Comparison of ENCODE assay signal across 9 cellular contexts in the genomic region with DNA sequence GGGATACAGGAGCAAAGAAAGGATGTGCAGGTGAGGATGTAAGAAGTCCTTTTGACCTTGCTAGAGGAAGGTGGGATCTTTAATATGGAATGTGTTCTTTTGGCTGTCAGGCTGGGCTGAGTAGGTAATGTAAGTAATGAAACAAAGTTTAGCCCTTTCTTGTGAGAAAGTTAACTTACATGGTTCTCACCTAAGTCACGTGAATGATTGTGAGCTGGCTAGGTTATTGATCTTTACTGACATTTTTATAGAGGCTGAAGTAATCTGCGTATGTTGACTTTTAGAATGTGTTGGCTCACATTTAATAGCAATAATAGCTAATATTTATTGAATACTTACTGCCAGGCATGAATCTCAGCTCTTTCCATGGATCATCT. TPM values are rescaled to one million over a fixed set of nuclear protein-coding genes. Genes with fewer than 3 reads are reported as not detected.
DNase-seq lines count a peak whose midpoint lies in the region; ATAC-seq and TF ChIP-seq lines count a peak whose summit lies in the region.
"Had no signal": no experiment of that assay in that cellular context is flagged by ENCODE, and none has a peak within 500 bp of the region (broad histone marks: within the 10 kb centered on the region; RNA-seq: fewer than 3 reads in every experiment).

No MANE protein-coding gene starts in this region.

- H3K4me2 ChIP-seq in BLaER1 treated with 17β-estradiol and CSF1 and Interleukin-3, amounts not matched to agents 10 nM and 100 nM = peak overlapping the region; percentile 89 to 98 (median 94)
- H3K4me2 ChIP-seq in Karpas-422 (ENCODE audit: low read depth, low read length, poor library complexity, severe bottlenecking) = peak overlapping the region; percentile 94

- peaks cover 61 to 76% (median 66%) of the 10 kb centered on the region in 11 experiments for H4K20me1 ChIP-seq in BLaER1 treated with 17β-estradiol and CSF1 and Interleukin-3, amounts not matched to agents 10 nM and 100 nM
- peaks cover 57% of the 10 kb centered on the region for H4K20me1 ChIP-seq in Karpas-422 (ENCODE audit: insufficient read depth, low read depth, low read length)

- H3K4me1 ChIP-seq in BLaER1 treated with 17β-estradiol and CSF1 and Interleukin-3, amounts not matched to agents 10 nM and 100 nM = peaks cover 39 to 70% (median 51%) of the 10 kb centered on the region in 10 experiments
- H3K4me1 ChIP-seq in Karpas-422 (ENCODE audit: low read length) = peaks cover 85% of the 10 kb centered on the region
- peaks cover 0 to 8% of the 10 kb centered on the region in 2 donors for H3K4me1 ChIP-seq in uterus

- no peaks in the 10 kb centered on the region for H3K27me3 Mint-ChIP-seq in dendritic cell treated with granulocyte-macrophage colony-stimulating factor and Interleukin-4, amounts not matched to agents 40 ng/mL and 50 ng/mL, for 4 days
- no peaks in the 10 kb centered on the region for H3K27me3 Mint-ChIP-seq in nephron (ENCODE audit: low read depth)

- no peaks in the 10 kb centered on the region for H3K9me3 Mint-ChIP-seq in dendritic cell treated with granulocyte-macrophage colony-stimulating factor and Interleukin-4, amounts not matched to agents 40 ng/mL and 50 ng/mL, for 4 days
- no peaks in the 10 kb centered on the region for H3K9me3 Mint-ChIP-seq in nephron

- peaks cover 10 to 62% (median 54%) of the 10 kb centered on the region in 11 experiments; a peak in 21 of 22 replicates for H3K36me3 ChIP-seq in BLaER1 treated with 17β-estradiol and CSF1 and Interleukin-3, amounts not matched to agents 10 nM and 100 nM
- peaks cover 69% of the 10 kb centered on the region for H3K36me3 ChIP-seq in Karpas-422 (ENCODE audit: insufficient read depth, low read length)
- no peaks in the 10 kb centered on the region for H3K36me3 ChIP-seq in uterus

- intact Hi-C loops in dendritic cell treated with granulocyte-macrophage colony-stimulating factor and Interleukin-4, amounts not matched to agents 40 ng/mL and 50 ng/mL, for 4 days (cut with micrococcal nuclease) = loop anchor here (10.0 kb wide), 1 partner anchor 54 kb away; no protein-coding TSS in a partner anchor
- intact Hi-C loops in uterus (cut with DNase I; ENCODE audit: low total_unique reads) = no loop called here

- peaks cover 38% of the 10 kb centered on the region for H3K36me3 Mint-ChIP-seq in dendritic cell treated with granulocyte-macrophage colony-stimulating factor and Interleukin-4, amounts not matched to agents 40 ng/mL and 50 ng/mL, for 4 days (ENCODE audit: low read depth)
- H3K36me3 Mint-ChIP-seq in nephron (ENCODE audit: low read depth) = peaks cover 47% of the 10 kb centered on the region

- peak overlapping the region in 2 of 11 experiments; percentile 4 to 99; a peak in 2 of 22 replicates for H3K27ac ChIP-seq in BLaER1 treated with 17β-estradiol and CSF1 and Interleukin-3, amounts not matched to agents 10 nM and 100 nM
- peak overlapping the region; percentile 97 for H3K27ac ChIP-seq in Karpas-422 (ENCODE audit: low read length)
- H3K27ac ChIP-seq in uterus = no peak overlapping the region

- peak overlapping the region; percentile 98 to 100 (median 99); a peak in 21 of 22 replicates for H3K9ac ChIP-seq in BLaER1 treated with 17β-estradiol and CSF1 and Interleukin-3, amounts not matched to agents 10 nM and 100 nM
- H3K9ac ChIP-seq in Karpas-422 (ENCODE audit: low read length) = peak overlapping the region; percentile 92

- DNase-seq in Karpas-422 = no peak
- no peak for DNase-seq in uterus
- DNase-seq in mesenteric fat pad (ENCODE audit: low spot score) = no peak
- DNase-seq in stimulated activated CD4-positive, alpha-beta T cell treated with anti-CD3 and anti-CD28 coated beads, Interleukin-4, amount 100 ng/mL, for 1 hour = no peak
- DNase-seq: stimulated activated CD4-positive, alpha-beta T cell treated with anti-CD3 and anti-CD28 coated beads, Interleukin-12 subunit alpha, Interleukin-12 subunit beta, amount 100 ng/mL, for 4 hours had no signal

- no peaks in the 10 kb centered on the region for H3K27me3 ChIP-seq in BLaER1 treated with 17β-estradiol and CSF1 and Interleukin-3, amounts not matched to agents 10 nM and 100 nM
- H3K27me3 ChIP-seq in Karpas-422 (ENCODE audit: low read length) (no peaks in the 10 kb centered on the region), uterus (no peaks in the 10 kb centered on the region)

- no peak for ATAC-seq in HG02970 (IDR thresholded peaks at IDR 0.05; ENCODE audit: low FRiP score, unreplicated experiment)

- H2AFZ ChIP-seq in Karpas-422 (ENCODE audit: low read length) = no peak overlapping the region

- peak overlapping the region; percentile 89 to 99 (median 98) for H3K4me3 ChIP-seq in BLaER1 treated with 17β-estradiol and CSF1 and Interleukin-3, amounts not matched to agents 10 nM and 100 nM
- H3K4me3 ChIP-seq in Karpas-422 (ENCODE audit: low read length) (peak overlapping the region; percentile 91), uterus (peak overlapping the region in 1 of 2 donors; percentile 74)

- peaks cover 0 to 12% (median 0%) of the 10 kb centered on the region in 11 experiments; a peak in 4 of 22 replicates for H3K9me3 ChIP-seq in BLaER1 treated with 17β-estradiol and CSF1 and Interleukin-3, amounts not matched to agents 10 nM and 100 nM (replicated peaks in 1 of 11)
- H3K9me3 ChIP-seq in Karpas-422 (ENCODE audit: low read length) (no peaks in the 10 kb centered on the region), uterus (no peaks in the 10 kb centered on the region)

- peak overlapping the region; percentile 90 for H3K4me3 Mint-ChIP-seq in dendritic cell treated with granulocyte-macrophage colony-stimulating factor and Interleukin-4, amounts not matched to agents 40 ng/mL and 50 ng/mL, for 4 days
- H3K4me3 Mint-ChIP-seq in nephron = peak overlapping the region; percentile 92 to 99 (median 96)

- no peaks in the 10 kb centered on the region for H3K9me2 ChIP-seq in Karpas-422 (replicated peaks; ENCODE audit: insufficient read depth, low read length)

- no peak for TF ChIP-seq POLR2A in uterus (IDR thresholded peaks at IDR 0.05)

- peaks cover 70% of the 10 kb centered on the region for H3K4me1 Mint-ChIP-seq in dendritic cell treated with granulocyte-macrophage colony-stimulating factor and Interleukin-4, amounts not matched to agents 40 ng/mL and 50 ng/mL, for 4 days (ENCODE audit: low read depth)
- H3K4me1 Mint-ChIP-seq in nephron = peaks cover 72% of the 10 kb centered on the region

- H3K27ac Mint-ChIP-seq in dendritic cell treated with granulocyte-macrophage colony-stimulating factor and Interleukin-4, amounts not matched to agents 40 ng/mL and 50 ng/mL, for 4 days = peak overlapping the region; percentile 100
- H3K27ac Mint-ChIP-seq in nephron = peak overlapping the region; percentile 19 to 100 (median 97)

- H3K79me2 ChIP-seq in Karpas-422 (ENCODE audit: low read length) = peaks cover 76% of the 10 kb centered on the region

- TF ChIP-seq CTCF in nephron (IDR thresholded peaks at IDR 0.05; ENCODE audit: unreplicated experiment in 3 of 3) (no peak), uterus (IDR thresholded peaks at IDR 0.05) (no peak)

RNA-seq across cellular contexts. Expression of gene TOP1, which starts 2.6 kb away (rescaled TPM):
- total RNA-seq in Karpas-422 (2014; rRNA removed; shearing (Covaris generic); ENCODE audit: low replicate concordance) = 89.5 and 101 TPM in 2 replicates
- 10 to 100 TPM; 20.5 to 47.1 (median 35.4) TPM for total RNA-seq in uterus
- total RNA-seq in mesenteric fat pad = 42.4 TPM
